In genomic region chr1:235259133-235259778, GRCh38 we compare ENCODE assay signal across 10 cellular contexts.
DNase-seq lines count a peak whose midpoint lies in the region; ATAC-seq and TF ChIP-seq lines count a peak whose summit lies in the region.
"Had no signal": no experiment of that assay in that cellular context is flagged by ENCODE, and none has a peak within 500 bp of the region (broad histone marks: within the 10 kb centered on the region; RNA-seq: fewer than 3 reads in every experiment).

No MANE protein-coding gene starts in this region.

- peak overlapping the region; percentile 42 for H3K27ac Mint-ChIP-seq in CD8-positive, alpha-beta T cell

- TF ChIP-seq EP300 in ovary (IDR thresholded peaks at IDR 0.05): no peak

- peaks cover 27% of the 10 kb centered on the region for H3K36me3 Mint-ChIP-seq in CD8-positive, alpha-beta T cell

- no peak overlapping the region for H3K4me3 ChIP-seq in CD8-positive, alpha-beta T cell (ENCODE audit: low read depth, low read length)
- H3K4me3 ChIP-seq in right cardiac atrium (ENCODE audit: low read length) (no peak overlapping the region), WERI-Rb-1 (ENCODE audit: low read depth, low read length) (no peak overlapping the region), ovary (no peak overlapping the region)

- no peaks in the 10 kb centered on the region for H3K27me3 Mint-ChIP-seq in CD8-positive, alpha-beta T cell (ENCODE audit: low read depth)

- peak; percentile 48 for ATAC-seq in CD8-positive, alpha-beta T cell
- ATAC-seq in GM19463 (IDR thresholded peaks at IDR 0.05; ENCODE audit: unreplicated experiment) (peak; percentile 82), right cardiac atrium (peak; percentile 34 to 56), GM21515 (IDR thresholded peaks at IDR 0.05; ENCODE audit: unreplicated experiment) (no peak)

- no peak overlapping the region for H3K4me3 Mint-ChIP-seq in CD8-positive, alpha-beta T cell

- no peak overlapping the region for H3K27ac ChIP-seq in CD8-positive, alpha-beta T cell (ENCODE audit: low read depth, low read length)
- no peak overlapping the region for H3K27ac ChIP-seq in right cardiac atrium (ENCODE audit: low read length)
- no peak overlapping the region for H3K27ac ChIP-seq in WERI-Rb-1
- no peak overlapping the region for H3K27ac ChIP-seq in ovary

- no peak for DNase-seq in CD8-positive, alpha-beta T cell
- DNase-seq in NCI-H446 (lab: John Stamatoyannopoulos, UW) (peak; percentile 37 to 67), right cardiac atrium (no peak), WERI-Rb-1 (no peak), ovary (no peak), DMS114 treated with DMSO at 0.1 percent for 48 hours (lab: John Stamatoyannopoulos, UW; ENCODE audit: unreplicated experiment) (no peak)
- DNase-seq: activated CD4-positive, alpha-beta T cell treated with anti-CD3 and anti-CD28 coated beads, Interleukin-2, amount 50 U/mL, for 4 hours; nucleus accumbens had no signal

- POLR2A ChIA-PET in CD8-positive, alpha-beta T cell (lab: Charles Lee): interaction anchor here (1.0 kb wide), 1 partner anchor 165 kb away, joined by 3 read pairs; no protein-coding TSS in a partner anchor

- peaks cover 60% of the 10 kb centered on the region for H3K4me1 Mint-ChIP-seq in CD8-positive, alpha-beta T cell (ENCODE audit: low read depth)

- no peaks in the 10 kb centered on the region for H3K9me3 Mint-ChIP-seq in CD8-positive, alpha-beta T cell

- TF ChIP-seq POLR2A in ovary (IDR thresholded peaks at IDR 0.05): no peak

- H3K36me3 ChIP-seq in CD8-positive, alpha-beta T cell (ENCODE audit: insufficient read depth, low read length): no peaks in the 10 kb centered on the region
- peaks cover 28% of the 10 kb centered on the region for H3K36me3 ChIP-seq in WERI-Rb-1
- H3K36me3 ChIP-seq in ovary: no peaks in the 10 kb centered on the region

- TF ChIP-seq CTCF in CD8-positive, alpha-beta T cell (IDR thresholded peaks at IDR 0.05): no peak
- TF ChIP-seq CTCF in WERI-Rb-1 (IDR thresholded peaks at IDR 0.05; ENCODE audit: low read depth, low read length) (no peak), ovary (IDR thresholded peaks at IDR 0.05) (no peak)

- intact Hi-C loops in CD8-positive, alpha-beta T cell (cut with DNase I, micrococcal nuclease): loop anchor here in 1 of 2 experiments (10.0 kb wide), 1 partner anchor 154 kb away; no protein-coding TSS in a partner anchor
- intact Hi-C loops in right cardiac atrium (cut with DNase I) (loop anchor here in 1 of 4 donors (10.0 kb wide), 1 partner anchor 76 kb away; no protein-coding TSS in a partner anchor), ovary (cut with DNase I) (loop anchor here in 1 of 4 donors (5.0 kb wide), 1 partner anchor 163 kb away; no protein-coding TSS in a partner anchor)

- no peaks in the 10 kb centered on the region for H3K27me3 ChIP-seq in CD8-positive, alpha-beta T cell (ENCODE audit: insufficient read depth, low read length)
- H3K27me3 ChIP-seq in right cardiac atrium (ENCODE audit: control insufficient read depth, insufficient read depth): no peaks in the 10 kb centered on the region
- no peaks in the 10 kb centered on the region for H3K27me3 ChIP-seq in WERI-Rb-1 (ENCODE audit: insufficient read depth, low read depth, severe bottlenecking)
- no peaks in the 10 kb centered on the region for H3K27me3 ChIP-seq in ovary

- H3K4me1 ChIP-seq in CD8-positive, alpha-beta T cell (ENCODE audit: insufficient read depth, low read length): peaks cover 47% of the 10 kb centered on the region
- peaks cover 5% of the 10 kb centered on the region for H3K4me1 ChIP-seq in right cardiac atrium (ENCODE audit: control insufficient read depth, insufficient read depth, low read length)
- no peaks in the 10 kb centered on the region for H3K4me1 ChIP-seq in ovary (ENCODE audit: insufficient read depth)

- WGBS in right cardiac atrium: 75% methylated on average over 1 of the region's 1 CpG
- WGBS in ovary, 3 donors: 94 to 100% (median 95%) methylated on average over 1 of the region's 1 CpG

- CTCF ChIA-PET in CD8-positive, alpha-beta T cell (lab: Charles Lee): interaction anchor here (1.0 to 4.8 kb wide), 7 partner anchors 16 to 158 kb away, joined by 3 to 26 read pairs (median 4); no protein-coding TSS in a partner anchor

- H3K9me3 ChIP-seq in CD8-positive, alpha-beta T cell (ENCODE audit: low read length): no peaks in the 10 kb centered on the region
- H3K9me3 ChIP-seq in right cardiac atrium (ENCODE audit: control insufficient read depth, low read length): no peaks in the 10 kb centered on the region
- no peaks in the 10 kb centered on the region for H3K9me3 ChIP-seq in WERI-Rb-1 (ENCODE audit: severe bottlenecking)
- H3K9me3 ChIP-seq in ovary: no peaks in the 10 kb centered on the region

Comparison
In these comparisons a context has a peak if more than half of its experiments do, and no peak if none do; other contexts are left out.
1. DNase-seq: peak in NCI-H446 (2 of 2); none in CD8-positive, alpha-beta T cell (0 of 7), right cardiac atrium (0 of 3), WERI-Rb-1 (single experiment), ovary (0 of 5) and DMS114 treated with DMSO at 0.1 percent for 48 hours (single experiment).